ENCODE assay signal across 8 cellular contexts in the genomic region with DNA sequence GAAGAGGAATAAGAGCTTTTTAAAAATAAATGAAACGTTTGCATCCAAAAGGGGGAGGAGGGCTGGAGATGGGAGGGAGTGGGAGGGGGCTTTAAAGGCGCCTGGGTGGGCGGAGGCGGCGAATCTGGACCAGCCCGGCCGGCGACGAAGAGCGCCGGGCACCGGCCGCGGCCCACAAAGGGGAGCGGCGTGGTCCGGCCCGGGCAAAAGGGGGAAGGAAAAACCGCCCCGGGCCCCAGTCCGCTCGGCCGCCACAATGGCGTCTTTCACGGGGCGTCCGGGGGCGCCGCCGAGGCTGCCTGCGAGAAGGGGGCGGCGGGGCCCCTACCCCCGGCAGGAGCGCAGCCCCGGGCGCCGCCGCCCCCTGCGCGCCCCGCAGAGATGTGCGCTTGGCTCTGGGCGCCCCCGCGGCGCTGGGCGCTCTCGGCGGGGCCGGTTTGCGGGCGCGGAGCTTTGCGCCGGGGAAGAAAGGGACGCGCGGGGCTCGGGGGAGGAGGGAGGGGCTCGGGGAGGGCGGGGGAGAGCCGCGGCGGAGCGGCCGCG.
DNase-seq lines count a peak whose midpoint lies in the region; ATAC-seq and TF ChIP-seq lines count a peak whose summit lies in the region.

No MANE protein-coding gene starts in this region.

- DNase-seq in AG09309 (ENCODE audit: low read depth) (no peak), GM23248 (no peak), hippocampal formation (lab: John Stamatoyannopoulos, UW) (peak; percentile 52 to 73), SIG-M5 (lab: John Stamatoyannopoulos, UW) (no peak), iPS-NIHi11 (ENCODE audit: low spot score) (no peak), SKM-1 (lab: John Stamatoyannopoulos, UW; ENCODE audit: unreplicated experiment) (no peak)
- DNase-seq in stimulated activated naive B cell treated with anti-CD40 and anti-IgM and Interleukin-4, amounts not matched to agents 10 μg/mL and 1 μg/mL and 100 μg/mL, for 72 hours, result no peak

- peaks cover 56 to 71% of the 10 kb centered on the region in 2 donors for H3K27me3 Mint-ChIP-seq in stimulated activated naive B cell treated with anti-CD40 and anti-IgM and Interleukin-4, amounts not matched to agents 10 μg/mL and 1 μg/mL and 100 μg/mL, for 72 hours

- no peaks in the 10 kb centered on the region for H3K9me2 ChIP-seq in GM23248 (ENCODE audit: insufficient read depth)
- H3K9me2 ChIP-seq in SU-DHL-6 (replicated peaks; ENCODE audit: insufficient read depth, low read length), result no peaks in the 10 kb centered on the region

- H4K20me1 ChIP-seq in GM23248 (ENCODE audit: insufficient read depth) (no peaks in the 10 kb centered on the region), SU-DHL-6 (ENCODE audit: low read depth, low read length) (no peaks in the 10 kb centered on the region)

- TF ChIP-seq CTCF in AG09309 (IDR thresholded peaks at IDR 0.05; ENCODE audit: control insufficient read depth, insufficient read depth, low read depth, low read length, missing control alignments) (no peak), SU-DHL-6 (IDR thresholded peaks at IDR 0.05; ENCODE audit: insufficient read depth, low read length, poor library complexity, severe bottlenecking) (no peak)

- peak overlapping the region; percentile 54 to 68 for H3K4me3 Mint-ChIP-seq in stimulated activated naive B cell treated with anti-CD40 and anti-IgM and Interleukin-4, amounts not matched to agents 10 μg/mL and 1 μg/mL and 100 μg/mL, for 72 hours

- H3K27me3 ChIP-seq in GM23248 (replicated peaks; ENCODE audit: insufficient read depth) (peaks cover 49% of the 10 kb centered on the region), SU-DHL-6 (ENCODE audit: low read length) (no peaks in the 10 kb centered on the region)

- H3F3A ChIP-seq in GM23248 (ENCODE audit: insufficient read depth), result peaks cover 30% of the 10 kb centered on the region; the same call in 1 of the 2 replicates
- H3F3A ChIP-seq in SU-DHL-6 (ENCODE audit: insufficient read depth), result no peaks in the 10 kb centered on the region; the same call in 1 of the 2 replicates

- 0 to 1% methylated on average over 1 to 47 of the region's 68 CpGs for WGBS in GM23248 (ENCODE audit: low coverage in 1 of 2, low lambda C conversion rate in 2 of 2, missing lambda C conversion rate in 2 of 2), 2 experiments

- no peaks in the 10 kb centered on the region for H3K36me3 Mint-ChIP-seq in stimulated activated naive B cell treated with anti-CD40 and anti-IgM and Interleukin-4, amounts not matched to agents 10 μg/mL and 1 μg/mL and 100 μg/mL, for 72 hours

- H3K4me3 ChIP-seq in AG09309 (ENCODE audit: control insufficient read depth, low read depth, low read length) (peak overlapping the region; percentile 53), GM23248 (peak overlapping the region; percentile 87), SU-DHL-6 (ENCODE audit: insufficient read depth, low read length, poor library complexity, severe bottlenecking) (peak overlapping the region; percentile 61)

- H3K4me2 ChIP-seq in GM23248 (ENCODE audit: unreplicated experiment) (peak overlapping the region; percentile 97), SU-DHL-6 (ENCODE audit: low read depth, low read length, poor library complexity, severe bottlenecking) (peak overlapping the region; percentile 70)

- no peak overlapping the region for H3K27ac Mint-ChIP-seq in stimulated activated naive B cell treated with anti-CD40 and anti-IgM and Interleukin-4, amounts not matched to agents 10 μg/mL and 1 μg/mL and 100 μg/mL, for 72 hours

- H3K9me3 Mint-ChIP-seq in stimulated activated naive B cell treated with anti-CD40 and anti-IgM and Interleukin-4, amounts not matched to agents 10 μg/mL and 1 μg/mL and 100 μg/mL, for 72 hours, result no peaks in the 10 kb centered on the region

- H3K36me3 ChIP-seq in GM23248 (ENCODE audit: low read depth), result no peaks in the 10 kb centered on the region
- no peaks in the 10 kb centered on the region for H3K36me3 ChIP-seq in SU-DHL-6 (ENCODE audit: low read length)

- H2AFZ ChIP-seq in GM23248 (peak overlapping the region; percentile 80), SU-DHL-6 (ENCODE audit: low read depth, low read length, severe bottlenecking) (no peak overlapping the region)

- ATAC-seq in stimulated activated naive B cell treated with anti-CD40 and anti-IgM and Interleukin-4, amounts not matched to agents 10 μg/mL and 1 μg/mL and 100 μg/mL, for 72 hours (replicated peaks), result peak in 1 of 2 donors; percentile 10

- no peaks in the 10 kb centered on the region for H3K9me3 ChIP-seq in GM23248 (ENCODE audit: low read depth)
- H3K9me3 ChIP-seq in SU-DHL-6 (ENCODE audit: insufficient read depth, low read length), result no peaks in the 10 kb centered on the region

- no peaks in the 10 kb centered on the region for H3K79me2 ChIP-seq in GM23248 (ENCODE audit: insufficient read depth)
- no peaks in the 10 kb centered on the region for H3K79me2 ChIP-seq in SU-DHL-6 (ENCODE audit: insufficient read depth, low read length)

- H3K27ac ChIP-seq in GM23248, result no peak overlapping the region
- no peak overlapping the region for H3K27ac ChIP-seq in SU-DHL-6 (ENCODE audit: low read depth, low read length)

- in situ Hi-C loops in GM23248 (cut with MboI), result no loop called here

- H3K9ac ChIP-seq in GM23248 (peak overlapping the region; percentile 62), SU-DHL-6 (ENCODE audit: low read length) (peak overlapping the region; percentile 40; the same call in 1 of the 2 replicates)

- peaks cover 7 to 11% of the 10 kb centered on the region in 2 donors for H3K4me1 Mint-ChIP-seq in stimulated activated naive B cell treated with anti-CD40 and anti-IgM and Interleukin-4, amounts not matched to agents 10 μg/mL and 1 μg/mL and 100 μg/mL, for 72 hours

- peaks cover 10% of the 10 kb centered on the region for H3K4me1 ChIP-seq in GM23248 (ENCODE audit: insufficient read depth)

Comparison
In these comparisons a context has a peak if more than half of its experiments do, and no peak if none do; other contexts are left out.
1. DNase-seq: peak in hippocampal formation (2 of 2); none in AG09309 (single experiment), GM23248 (single experiment), stimulated activated naive B cell treated with anti-CD40 and anti-IgM and Interleukin-4, amounts not matched to agents 10 μg/mL and 1 μg/mL and 100 μg/mL, for 72 hours (single experiment), SIG-M5 (single experiment), iPS-NIHi11 (single experiment) and SKM-1 (single experiment).
2. Peak in every context shown above with its lines, with median percentiles within 50 percentile points of each other: H3K4me3 ChIP-seq.